Comparison of ENCODE assay signal across 28 cellular contexts in genomic region chr11:95833378-95833777, GRCh38.
"Had no signal": no experiment of that assay in that cellular context is flagged by ENCODE, and none has a peak within 500 bp of the region (broad histone marks: within the 10 kb centered on the region; RNA-seq: fewer than 3 reads in every experiment).

No MANE protein-coding gene starts in this region.

- ATAC-seq: activated T-cell treated with anti-CD3 and anti-CD28 coated beads, Interleukin-2, amount 50 U/mL, for 4 hours; Right ventricle myocardium inferior; SK-N-SH treated with all-trans-retinoic acid at 6 μM for 48 hours; T-cell had no signal

- H3K27ac Mint-ChIP-seq: activated CD4-positive, alpha-beta memory T cell treated with anti-CD3 and anti-CD28 coated beads, Interleukin-2, amount 10 ng/mL, durations not matched to agents 7 days and 5 days had no signal

- H3K4me1 Mint-ChIP-seq: T-cell had no signal

- H3K9me3 Mint-ChIP-seq: activated CD4-positive, alpha-beta memory T cell treated with anti-CD3 and anti-CD28 coated beads, Interleukin-2, amount 10 ng/mL, durations not matched to agents 7 days and 5 days; activated naive CD4-positive, alpha-beta T cell treated with anti-CD3 and anti-CD28 coated beads, Interleukin-2, amount 50 U/mL, for 24 hours; activated T-cell treated with anti-CD3 and anti-CD28 coated beads, Interleukin-2, amount 50 U/mL, for 4 hours; brain; T-cell had no signal

- H3K4me3 Mint-ChIP-seq: activated CD4-positive, alpha-beta memory T cell treated with anti-CD3 and anti-CD28 coated beads, Interleukin-2, amount 10 ng/mL, durations not matched to agents 7 days and 5 days; activated naive CD4-positive, alpha-beta T cell treated with anti-CD3 and anti-CD28 coated beads, Interleukin-2, amount 50 U/mL, for 24 hours; activated T-cell treated with anti-CD3 and anti-CD28 coated beads, Interleukin-2, amount 50 U/mL, for 4 hours; brain; T-cell had no signal

- H3K27me3 Mint-ChIP-seq: activated CD4-positive, alpha-beta memory T cell treated with anti-CD3 and anti-CD28 coated beads, Interleukin-2, amount 10 ng/mL, durations not matched to agents 7 days and 5 days; activated naive CD4-positive, alpha-beta T cell treated with anti-CD3 and anti-CD28 coated beads, Interleukin-2, amount 50 U/mL, for 24 hours; brain; T-cell had no signal

- DNase-seq: activated CD4-positive, alpha-beta memory T cell treated with anti-CD3 and anti-CD28 coated beads, Interleukin-2, amount 10 ng/mL, durations not matched to agents 7 days and 5 days; activated CD4-positive, alpha-beta T cell treated with anti-CD3 and anti-CD28 coated beads for 1 hour; activated CD4-positive, alpha-beta T cell treated with anti-CD3 and anti-CD28 coated beads for 48 hours; activated CD4-positive, CD25-positive, alpha-beta regulatory T cell; activated effector memory CD4-positive, alpha-beta T cell treated with Interleukin-2 at 50 U/mL for 16 hours; activated T-cell treated with anti-CD3 and anti-CD28 coated beads, Interleukin-2, amount 50 U/mL, for 4 hours; adrenal gland; central memory CD4-positive, alpha-beta T cell; MM.1S; MV-4-11; NCI-H1092; NCI-H1436 treated with DMSO at 0.1 percent for 48 hours; NCI-H1694 treated with DMSO at 0.1 percent for 48 hours; NCI-H2029; NCI-H2171; NCI-H510A; NCI-H526; NCI-H748 treated with DMSO at 0.1 percent for 48 hours; NK-92 treated with Interleukin-12 subunit alpha and Interleukin-12 subunit beta, amount 100 ng/mL, for 24 hours; PC-9; SIG-M5; T-cell; T-helper 9 cell; WERI-Rb-1 had no signal
